Comparison of ENCODE assay signal across 8 cellular contexts in genomic region chr6:152863618-152864326, GRCh38.
DNase-seq lines count a peak whose midpoint lies in the region; ATAC-seq and TF ChIP-seq lines count a peak whose summit lies in the region.

No MANE protein-coding gene starts in this region.

- no peak overlapping the region for H3K4me3 Mint-ChIP-seq in chondrocyte (ENCODE audit: unreplicated experiment)

- ATAC-seq in GM18858 (IDR thresholded peaks at IDR 0.05; ENCODE audit: unreplicated experiment) (peak; percentile 91), HG03066 (IDR thresholded peaks at IDR 0.05; ENCODE audit: low read depth, unreplicated experiment) (peak; percentile 92)

- 57% methylated on average over 10 of the region's 10 CpGs for WGBS in liver

- no peak overlapping the region for H3K27ac Mint-ChIP-seq in chondrocyte (ENCODE audit: unreplicated experiment)

- H3K36me3 Mint-ChIP-seq in chondrocyte (ENCODE audit: low read depth), result no peaks in the 10 kb centered on the region

- peaks cover 0 to 4% (median 0%) of the 10 kb centered on the region in 4 donors for H3K27me3 ChIP-seq in liver (ENCODE audit: control insufficient read depth in 4 of 4, insufficient read depth in 4 of 4, low read length in 3 of 4)

- TF ChIP-seq RAD21 in liver (IDR thresholded peaks at IDR 0.05), result peak; percentile 90 to 94

- H3K4me3 ChIP-seq in AG09309 (ENCODE audit: control insufficient read depth, low read depth, low read length) (no peak overlapping the region), liver (ENCODE audit: low read depth in 1 of 3, low read length in 3 of 3) (no peak overlapping the region)

- no peaks in the 10 kb centered on the region for H3K4me1 Mint-ChIP-seq in chondrocyte (ENCODE audit: low read depth)

- no peaks in the 10 kb centered on the region for H3K36me3 ChIP-seq in liver (ENCODE audit: control insufficient read depth in 4 of 4, insufficient read depth in 3 of 4, low read depth in 1 of 4, low read length in 3 of 4)

- no peaks in the 10 kb centered on the region for H3K4me1 ChIP-seq in liver (ENCODE audit: control insufficient read depth in 4 of 4, insufficient read depth in 4 of 4, low read length in 3 of 4)

- H3K9me3 ChIP-seq in liver (ENCODE audit: control insufficient read depth in 4 of 4, low read length in 3 of 4), result no peaks in the 10 kb centered on the region

- no peak overlapping the region for H3K9ac ChIP-seq in liver (ENCODE audit: low read depth in 1 of 2, low read length in 2 of 2)

- no peaks in the 10 kb centered on the region for H3K9me3 Mint-ChIP-seq in chondrocyte (ENCODE audit: low read depth)

- DNase-seq in AG09309 (ENCODE audit: low read depth) (peak; percentile 44), NCI-H2227 (lab: John Stamatoyannopoulos, UW; ENCODE audit: unreplicated experiment) (peak; percentile 29), chondrocyte (ENCODE audit: low spot score) (no peak)
- DNase-seq in activated CD4-positive, alpha-beta T cell treated with anti-CD3 and anti-CD28 coated beads for 1 hour, result peak; percentile 34
- DNase-seq in stimulated activated CD4-positive, alpha-beta T cell treated with anti-CD3 and anti-CD28 coated beads, TNF-alpha, amount 100 ng/mL, for 48 hours (ENCODE audit: low read depth in 3 of 3), result peak; percentile 8 to 60 (median 42)

- H3K27ac ChIP-seq in liver (ENCODE audit: low read depth in 1 of 2, low read length in 2 of 2), result no peak overlapping the region

- peak; percentile 69 for TF ChIP-seq CTCF in AG09309 (IDR thresholded peaks at IDR 0.05; ENCODE audit: control insufficient read depth, insufficient read depth, low read depth, low read length, missing control alignments)
- peak; percentile 90 for TF ChIP-seq CTCF in chondrocyte (IDR thresholded peaks at IDR 0.05)
- peak; percentile 61 for TF ChIP-seq CTCF in liver (IDR thresholded peaks at IDR 0.05; ENCODE audit: low read depth, low read length, missing input control)

- H3K27me3 Mint-ChIP-seq in chondrocyte (ENCODE audit: low read depth), result peaks cover 32% of the 10 kb centered on the region

TF ChIP-seq in liver, 16 proteins besides CTCF, POLR2A, EP300 and RAD21:
- TF ChIP-seq JUND (IDR thresholded peaks at IDR 0.05) (no peak), ATF3 (IDR thresholded peaks at IDR 0.05) (no peak), GABPA (IDR thresholded peaks at IDR 0.05 in 1 of 2, conservative IDR thresholded peaks at IDR 0.05 in 1 of 2) (no peak), RXRA (IDR thresholded peaks at IDR 0.05) (no peak), TAF1 (conservative IDR thresholded peaks at IDR 0.05) (no peak)
